ENCODE assay signal across 8 cellular contexts in the genomic region with DNA sequence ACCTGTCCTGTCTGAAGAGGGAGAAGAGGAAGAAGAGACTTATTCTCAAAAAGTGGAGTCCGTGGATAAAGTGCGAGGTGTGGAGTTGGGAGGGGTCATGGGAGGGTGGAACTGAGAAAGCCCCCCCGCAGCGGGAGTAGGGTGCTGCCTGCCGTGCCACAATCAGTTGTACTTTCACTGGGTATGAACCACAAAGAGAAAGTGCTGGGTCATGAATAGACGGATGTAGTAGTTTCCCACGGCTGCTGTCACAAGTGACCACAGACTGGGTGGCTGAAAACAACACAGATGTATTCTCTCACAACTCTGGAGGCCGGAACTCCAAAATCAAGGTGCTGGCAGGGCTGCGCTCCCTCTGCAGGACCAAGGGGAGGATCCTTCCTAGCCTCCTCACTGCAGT. TPM values are rescaled to one million over a fixed set of nuclear protein-coding genes. Genes with fewer than 3 reads are reported as not detected.
DNase-seq lines count a peak whose midpoint lies in the region; ATAC-seq and TF ChIP-seq lines count a peak whose summit lies in the region.
"Had no signal": no experiment of that assay in that cellular context is flagged by ENCODE, and none has a peak within 500 bp of the region (broad histone marks: within the 10 kb centered on the region; RNA-seq: fewer than 3 reads in every experiment).

No MANE protein-coding gene starts in this region.

- peak; percentile 73 for ATAC-seq in GM18861 (IDR thresholded peaks at IDR 0.05; ENCODE audit: unreplicated experiment)
- ATAC-seq in GM21619 (IDR thresholded peaks at IDR 0.05; ENCODE audit: unreplicated experiment): peak; percentile 82
- ATAC-seq in natural killer cell: peak; percentile 93 to 99 (median 95)
- no peak for ATAC-seq in HG02571 (IDR thresholded peaks at IDR 0.05; ENCODE audit: unreplicated experiment)
- ATAC-seq in PC-3: no peak
- no peak for ATAC-seq in GM18519 (IDR thresholded peaks at IDR 0.05; ENCODE audit: low FRiP score, unreplicated experiment)

- TF ChIP-seq CTCF in natural killer cell (IDR thresholded peaks at IDR 0.05) (no peak), PC-3 (conservative IDR thresholded peaks at IDR 0.05; ENCODE audit: low read depth, low read length) (no peak)

- CTCF ChIA-PET in PC-3 (lab: Charles Lee): no interaction called here

- no peaks in the 10 kb centered on the region for H3K9me3 ChIP-seq in PC-3 (ENCODE audit: low read length)

- no peaks in the 10 kb centered on the region for H3K27me3 ChIP-seq in PC-3 (ENCODE audit: low read length)

- H3K4me3 Mint-ChIP-seq in natural killer cell: peak overlapping the region; percentile 26

- intact Hi-C loops in natural killer cell (cut with micrococcal nuclease): loop anchor here (1.0 kb wide), 1 partner anchor 25 kb away; no protein-coding TSS in a partner anchor
- intact Hi-C loops in PC-3 (cut with micrococcal nuclease): no loop called here

- no peaks in the 10 kb centered on the region for H3K9me3 Mint-ChIP-seq in natural killer cell

- no peaks in the 10 kb centered on the region for H4K20me1 ChIP-seq in PC-3 (ENCODE audit: low read length)

- DNase-seq in HT1080 (ENCODE audit: low read depth) (peak; percentile 16), natural killer cell (peak; percentile 51), PC-3 (no peak)
- DNase-seq: NCI-H2171 treated with DMSO at 0.1 percent for 48 hours had no signal

- no peaks in the 10 kb centered on the region for H3K36me3 Mint-ChIP-seq in natural killer cell

- H3K79me2 ChIP-seq in PC-3 (ENCODE audit: low read length): no peaks in the 10 kb centered on the region

- H3K27ac Mint-ChIP-seq in natural killer cell: peak overlapping the region in 1 of 2 donors; percentile 35

- no peak overlapping the region for H3K4me2 ChIP-seq in PC-3 (ENCODE audit: low read length)

- no peaks in the 10 kb centered on the region for H3K9me2 ChIP-seq in PC-3 (replicated peaks; ENCODE audit: low read length)

- H3K36me3 ChIP-seq in PC-3 (ENCODE audit: low read depth, low read length): no peaks in the 10 kb centered on the region

- no peak overlapping the region for H3K4me3 ChIP-seq in PC-3 (ENCODE audit: low read length)

- peaks cover 8 to 14% of the 10 kb centered on the region in 2 donors for H3K4me1 Mint-ChIP-seq in natural killer cell

- no peaks in the 10 kb centered on the region for H3F3A ChIP-seq in PC-3 (ENCODE audit: low read length, unreplicated experiment)

- no TSS peak for BruUV-seq in PC-3 (replicated peaks; lab: Mats Ljungman, UMichigan)

- no peak overlapping the region for H2AFZ ChIP-seq in PC-3 (ENCODE audit: low read length)

- H3K9ac ChIP-seq in PC-3 (ENCODE audit: low read length): no peak overlapping the region

- peaks cover 24 to 27% of the 10 kb centered on the region in 2 donors for H3K27me3 Mint-ChIP-seq in natural killer cell (ENCODE audit: low read depth in 2 of 2)

- H3K27ac ChIP-seq in PC-3 (ENCODE audit: low read length): no peak overlapping the region

- POLR2A ChIA-PET in PC-3 (lab: Charles Lee; ENCODE audit: unreplicated experiment): no interaction called here

- no peaks in the 10 kb centered on the region for H3K4me1 ChIP-seq in PC-3 (ENCODE audit: insufficient read depth, low read length)

RNA-seq across cellular contexts. Expression of a gene that starts 5.5 kb away (rescaled TPM):
- 0.14 TPM in 1 of 2 replicates, not detected in the other for total RNA-seq in HT1080 (2014; rRNA removed; shearing (Covaris generic))
- 0.01 and 0.06 TPM in 2 replicates for polyA plus RNA-seq in HT1080 (2015; cell fraction: cytosol; rRNA removed)
- 0.33 and 0.48 TPM in 2 replicates for polyA plus RNA-seq in HT1080 (2015; cell fraction: nucleus; rRNA removed)
- total RNA-seq in natural killer cell: 1 to 10 TPM in 1 of 3 donors, under 1 TPM in 2; 0.43 to 1.7 (median 0.94) TPM
- total RNA-seq in PC-3 (2014; rRNA removed): 0.15 and 0.17 TPM in 2 replicates

RNA-seq across cellular contexts. Expression of a gene that starts 55.5 kb away (rescaled TPM):
- 18.0 and 19.3 TPM in 2 replicates for total RNA-seq in HT1080 (2014; rRNA removed; shearing (Covaris generic))
- 6.8 and 8.5 TPM in 2 replicates for polyA plus RNA-seq in HT1080 (2015; cell fraction: cytosol; rRNA removed)
- 33.2 and 40.5 TPM in 2 replicates for polyA plus RNA-seq in HT1080 (2015; cell fraction: nucleus; rRNA removed)
- total RNA-seq in natural killer cell (10 to 100 TPM; 47.7 to 69.5 (median 56.5) TPM), PC-3 (2014; rRNA removed) (27.8 and 34.2 TPM in 2 replicates)

Comparison
In these comparisons a context has a peak if more than half of its experiments do, and no peak if none do; other contexts are left out.
1. ATAC-seq: peak in GM18861 (single experiment), GM21619 (single experiment) and natural killer cell (3 of 3); none in HG02571 (single experiment), PC-3 (single experiment) and GM18519 (single experiment).